ENCODE assay signal across 22 cellular contexts in genomic region chr2:169925968-169926367, GRCh38.
A peak's percentile ranks its signal among the peaks of the same experiment; 100 is the strongest.
DNase-seq lines count a peak whose midpoint lies in the region; ATAC-seq lines count a peak whose summit lies in the region.
"Had no signal": no experiment of that assay in that cellular context is flagged by ENCODE, and none has a peak within 500 bp of the region (broad histone marks: within the 10 kb centered on the region; RNA-seq: fewer than 3 reads in every experiment).

No MANE protein-coding gene starts in this region.

- H3K27ac Mint-ChIP-seq in CD4-positive, alpha-beta memory T cell = peak overlapping the region in 4 of 7 donors; percentile 33 to 73 (median 44)
- peak overlapping the region in 6 of 10 donors; percentile 3 to 88 (median 48) for H3K27ac Mint-ChIP-seq in naive thymus-derived CD8-positive, alpha-beta T cell
- H3K27ac Mint-ChIP-seq: HFFc6 had no signal

- no peaks in the 10 kb centered on the region for H3K4me1 ChIP-seq in CD4-positive, alpha-beta memory T cell (ENCODE audit: insufficient read depth, low read length)
- no peaks in the 10 kb centered on the region for H3K4me1 ChIP-seq in adipocyte (ENCODE audit: control insufficient read depth, insufficient read depth, low read length)

- H3K36me3 Mint-ChIP-seq in CD4-positive, alpha-beta memory T cell = peaks cover 13 to 30% of the 10 kb centered on the region in 2 donors
- peaks cover 0 to 39% (median 0%) of the 10 kb centered on the region in 3 donors for H3K36me3 Mint-ChIP-seq in naive thymus-derived CD8-positive, alpha-beta T cell

- intact Hi-C loops in CD4-positive, alpha-beta memory T cell (cut with micrococcal nuclease) = loop anchor here (5.0 kb wide), 1 partner anchor 964 kb away; no protein-coding TSS in a partner anchor

- H3K4me3 ChIP-seq in CD4-positive, alpha-beta memory T cell (ENCODE audit: low read length in 2 of 2) = no peak overlapping the region
- no peak overlapping the region for H3K4me3 ChIP-seq in adipocyte (ENCODE audit: low read length)
- H3K4me3 ChIP-seq: GM12878 had no signal

- ATAC-seq in naive thymus-derived CD8-positive, alpha-beta T cell = no peak
- ATAC-seq: GM12878 had no signal

- DNase-seq in CD4-positive, alpha-beta memory T cell = no peak
- DNase-seq in CMK (ENCODE audit: low read depth) = peak; percentile 9
- no peak for DNase-seq in adipocyte (ENCODE audit: low read depth)
- no peak for DNase-seq in naive thymus-derived CD8-positive, alpha-beta T cell
- DNase-seq in activated CD4-positive, CD25-positive, alpha-beta regulatory T cell treated with anti-CD3 and anti-CD28 coated beads, Interleukin-2, amount 50 U/mL, for 72 hours = no peak
- no peak for DNase-seq in activated T-cell treated with anti-CD3 and anti-CD28 coated beads for 4 hours
- DNase-seq in cerebellar cortex (ENCODE audit: low spot score) = no peak
- DNase-seq: ACHN, C1 segment of cervical spinal cord, COR-L47, DMS153, GF-D8, H7, HFFc6, NCI-H1417 treated with DMSO at 0.1 percent for 48 hours, NCI-H187 treated with DMSO at 0.1 percent for 48 hours, NCI-H226, NCI-H524, NCI-H82, SHP77 had no signal

- no peaks in the 10 kb centered on the region for H3K4me1 Mint-ChIP-seq in CD4-positive, alpha-beta memory T cell
- no peaks in the 10 kb centered on the region for H3K4me1 Mint-ChIP-seq in naive thymus-derived CD8-positive, alpha-beta T cell

- CTCF ChIA-PET in CD4-positive, alpha-beta memory T cell (lab: Charles Lee; ENCODE audit: partially characterized antibody) = no interaction called here

- no peak overlapping the region for H3K4me3 Mint-ChIP-seq in CD4-positive, alpha-beta memory T cell
- peak overlapping the region in 1 of 10 donors; percentile 13 for H3K4me3 Mint-ChIP-seq in naive thymus-derived CD8-positive, alpha-beta T cell
- H3K4me3 Mint-ChIP-seq: HFFc6 had no signal

- POLR2A ChIA-PET in CD4-positive, alpha-beta memory T cell (lab: Charles Lee; ENCODE audit: partially characterized antibody) = no interaction called here
- POLR2A ChIA-PET in naive thymus-derived CD8-positive, alpha-beta T cell (lab: Charles Lee) = no interaction called here

- no peaks in the 10 kb centered on the region for H3K9me3 Mint-ChIP-seq in CD4-positive, alpha-beta memory T cell
- H3K9me3 Mint-ChIP-seq in naive thymus-derived CD8-positive, alpha-beta T cell = no peaks in the 10 kb centered on the region
- H3K9me3 Mint-ChIP-seq: HFFc6 had no signal

- no peaks in the 10 kb centered on the region for H3K27me3 ChIP-seq in CD4-positive, alpha-beta memory T cell (ENCODE audit: insufficient read depth, low read length)
- H3K27me3 ChIP-seq in adipocyte (replicated peaks; ENCODE audit: control insufficient read depth, insufficient read depth, low read length) = no peaks in the 10 kb centered on the region

- no peak overlapping the region for H3K27ac ChIP-seq in CD4-positive, alpha-beta memory T cell (ENCODE audit: low read depth, low read length)
- H3K27ac ChIP-seq: HL-60 had no signal

- no peaks in the 10 kb centered on the region for H3K9me3 ChIP-seq in CD4-positive, alpha-beta memory T cell (ENCODE audit: control insufficient read depth in 1 of 2, low read length in 2 of 2)
- no peaks in the 10 kb centered on the region for H3K9me3 ChIP-seq in adipocyte (ENCODE audit: control insufficient read depth, low read length)

- no peaks in the 10 kb centered on the region for H3K27me3 Mint-ChIP-seq in CD4-positive, alpha-beta memory T cell
- no peaks in the 10 kb centered on the region for H3K27me3 Mint-ChIP-seq in naive thymus-derived CD8-positive, alpha-beta T cell

- no peaks in the 10 kb centered on the region for H3K36me3 ChIP-seq in CD4-positive, alpha-beta memory T cell (ENCODE audit: insufficient read depth, low read length)
- peaks cover 45% of the 10 kb centered on the region for H3K36me3 ChIP-seq in adipocyte (ENCODE audit: control insufficient read depth, insufficient read depth, low read length, severe bottlenecking)

- peak overlapping the region; percentile 12 for H3K9ac ChIP-seq in adipocyte (ENCODE audit: low read length)
